In genomic region chr17:64504769-64505319, GRCh38 we compare ENCODE assay signal across 8 cellular contexts. TPM values are rescaled to one million over a fixed set of nuclear protein-coding genes. Genes with fewer than 3 reads are reported as not detected.
DNase-seq lines count a peak whose midpoint lies in the region; ATAC-seq lines count a peak whose summit lies in the region.

No MANE protein-coding gene starts in this region.

- peak overlapping the region; percentile 100 for H3K27ac ChIP-seq in substantia nigra (ENCODE audit: low read depth, low read length, poor library complexity, severe bottlenecking)

- no peaks in the 10 kb centered on the region for H3K27me3 Mint-ChIP-seq in activated T-cell treated with anti-CD3 and anti-CD28 coated beads, Interleukin-2, amount 50 U/mL, for 4 hours (ENCODE audit: low read depth)
- H3K27me3 Mint-ChIP-seq in activated naive CD8-positive, alpha-beta T cell: no peaks in the 10 kb centered on the region

- no peaks in the 10 kb centered on the region for H3K9me3 Mint-ChIP-seq in activated T-cell treated with anti-CD3 and anti-CD28 coated beads, Interleukin-2, amount 50 U/mL, for 4 hours
- H3K9me3 Mint-ChIP-seq in activated naive CD8-positive, alpha-beta T cell (ENCODE audit: low read depth): no peaks in the 10 kb centered on the region

- peaks cover 65% of the 10 kb centered on the region for H3K4me1 Mint-ChIP-seq in activated T-cell treated with anti-CD3 and anti-CD28 coated beads, Interleukin-2, amount 50 U/mL, for 4 hours (ENCODE audit: low read depth)
- H3K4me1 Mint-ChIP-seq in activated naive CD8-positive, alpha-beta T cell (ENCODE audit: low read depth): peaks cover 66% of the 10 kb centered on the region

- no peak for ATAC-seq in activated T-cell treated with anti-CD3 and anti-CD28 coated beads, Interleukin-2, amount 50 U/mL, for 4 hours

- H3K27ac Mint-ChIP-seq in activated naive CD8-positive, alpha-beta T cell: peak overlapping the region; percentile 92

- peaks cover 59% of the 10 kb centered on the region for H3K36me3 Mint-ChIP-seq in activated T-cell treated with anti-CD3 and anti-CD28 coated beads, Interleukin-2, amount 50 U/mL, for 4 hours (ENCODE audit: insufficient read depth)
- H3K36me3 Mint-ChIP-seq in activated naive CD8-positive, alpha-beta T cell: peaks cover 35% of the 10 kb centered on the region

- peak overlapping the region; percentile 100 for H3K4me3 Mint-ChIP-seq in activated T-cell treated with anti-CD3 and anti-CD28 coated beads, Interleukin-2, amount 50 U/mL, for 4 hours
- H3K4me3 Mint-ChIP-seq in activated naive CD8-positive, alpha-beta T cell: peak overlapping the region; percentile 100

- DNase-seq in activated T-cell treated with anti-CD3 and anti-CD28 coated beads, Interleukin-2, amount 50 U/mL, for 4 hours: no peak
- no peak for DNase-seq in activated T-cell treated with anti-CD3 and anti-CD28 coated beads, Interleukin-2, amount 50 U/mL, for 1 hour
- DNase-seq in iris pigment epithelial cell (ENCODE audit: low read depth) (peak; percentile 65), substantia nigra (lab: John Stamatoyannopoulos, UW) (no peak), retina (no peak), cerebellum (ENCODE audit: low spot score) (no peak), NCI-H1105 (lab: John Stamatoyannopoulos, UW) (no peak)

RNA-seq across cellular contexts. Expression of gene DDX5, which starts 1.2 kb away (rescaled TPM):
- 1,000 to 10,000 TPM; 1,033 to 1,200 (median 1,184) TPM for total RNA-seq in activated T-cell treated with anti-CD3 and anti-CD28 coated beads, Interleukin-2, amount 50 U/mL, for 4 hours
- total RNA-seq in cerebellum: 380 TPM

RNA-seq across cellular contexts. Expression of gene CEP95, which starts 1.9 kb away (rescaled TPM):
- 10 to 100 TPM; 35.1 to 38.2 (median 36.7) TPM for total RNA-seq in activated T-cell treated with anti-CD3 and anti-CD28 coated beads, Interleukin-2, amount 50 U/mL, for 4 hours
- 107 TPM for total RNA-seq in cerebellum

RNA-seq across cellular contexts. Expression of gene POLG2, which starts 8.0 kb away (rescaled TPM):
- total RNA-seq in activated T-cell treated with anti-CD3 and anti-CD28 coated beads, Interleukin-2, amount 50 U/mL, for 4 hours: 10 to 100 TPM; 34.1 to 34.9 (median 34.2) TPM
- total RNA-seq in cerebellum: 12.9 TPM

RNA-seq across cellular contexts. Expression of gene MILR1, which starts 55.9 kb away (rescaled TPM):
- total RNA-seq in activated T-cell treated with anti-CD3 and anti-CD28 coated beads, Interleukin-2, amount 50 U/mL, for 4 hours: not detected
- 3.0 TPM for total RNA-seq in cerebellum
